Comparison of ENCODE assay signal across 34 cellular contexts in the genomic region with DNA sequence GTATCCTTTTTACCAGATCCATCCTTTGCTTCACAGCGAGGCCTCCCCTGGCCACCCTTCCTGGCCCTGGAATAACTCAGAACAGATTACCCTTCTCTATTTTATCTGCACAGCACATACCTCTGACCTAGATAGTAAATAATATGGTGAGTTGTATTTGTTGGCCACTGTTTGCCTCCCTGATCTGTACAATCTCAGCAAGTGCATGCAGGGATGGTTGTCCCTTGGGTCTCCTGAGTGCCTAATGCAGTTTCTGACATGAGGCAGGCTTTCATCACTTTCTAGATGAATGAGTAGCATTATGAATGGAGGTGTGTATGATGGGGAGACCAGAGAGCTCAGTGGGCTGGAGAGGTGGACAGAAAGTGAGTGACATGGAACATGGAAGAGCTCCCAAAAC.
"Had no signal": no experiment of that assay in that cellular context is flagged by ENCODE, and none has a peak within 500 bp of the region (broad histone marks: within the 10 kb centered on the region; RNA-seq: fewer than 3 reads in every experiment).

No MANE protein-coding gene starts in this region.

- H3K27me3 ChIP-seq: ascending aorta, cardiac muscle cell had no signal

- H3K27me3 Mint-ChIP-seq: activated B cell treated with CpG ODN at 0.5 μM for 24 hours; activated CD4-positive, alpha-beta memory T cell treated with anti-CD3 and anti-CD28 coated beads for 36 hours; activated CD4-positive, alpha-beta T cell treated with anti-CD3 and anti-CD28 coated beads for 36 hours; activated CD8-positive, alpha-beta T cell treated with anti-CD3 and anti-CD28 coated beads for 36 hours; activated naive CD4-positive, alpha-beta T cell treated with anti-CD3 and anti-CD28 coated beads, Interleukin-2, amount 50 U/mL, for 24 hours; activated naive CD8-positive, alpha-beta T cell; activated naive CD8-positive, alpha-beta T cell treated with anti-CD3 and anti-CD28 coated beads, Interleukin-2, amount 10 ng/mL, durations not matched to agents 7 days and 5 days; activated naive CD8-positive, alpha-beta T cell treated with anti-CD3 and anti-CD28 coated beads, Interleukin-2, amount 50 U/mL, for 24 hours; activated T-cell treated with anti-CD3 and anti-CD28 coated beads, Interleukin-2, amount 50 U/mL, for 24 hours; brain; central memory CD8-positive, alpha-beta T cell had no signal

- H3K4me3 ChIP-seq: ascending aorta, cardiac muscle cell had no signal

- H3K4me1 Mint-ChIP-seq: activated B cell treated with CpG ODN at 0.5 μM for 24 hours; activated CD4-positive, alpha-beta T cell treated with anti-CD3 and anti-CD28 coated beads for 36 hours; activated naive CD4-positive, alpha-beta T cell treated with anti-CD3 and anti-CD28 coated beads, Interleukin-2, amount 10 ng/mL, durations not matched to agents 7 days and 5 days; activated naive CD4-positive, alpha-beta T cell treated with anti-CD3 and anti-CD28 coated beads, Interleukin-2, amount 50 U/mL, for 24 hours; activated naive CD8-positive, alpha-beta T cell treated with anti-CD3 and anti-CD28 coated beads, Interleukin-2, amount 10 ng/mL, durations not matched to agents 7 days and 5 days; activated naive CD8-positive, alpha-beta T cell treated with anti-CD3 and anti-CD28 coated beads, Interleukin-2, amount 50 U/mL, for 24 hours; brain; central memory CD8-positive, alpha-beta T cell had no signal

- H3K36me3 ChIP-seq: ascending aorta, cardiac muscle cell had no signal

- H3K27ac Mint-ChIP-seq: activated B cell treated with CpG ODN at 0.5 μM for 24 hours; activated CD4-positive, alpha-beta memory T cell treated with anti-CD3 and anti-CD28 coated beads for 36 hours; activated CD4-positive, alpha-beta T cell treated with anti-CD3 and anti-CD28 coated beads for 36 hours; activated CD8-positive, alpha-beta T cell treated with anti-CD3 and anti-CD28 coated beads for 36 hours; activated naive CD4-positive, alpha-beta T cell treated with anti-CD3 and anti-CD28 coated beads, Interleukin-2, amount 10 ng/mL, durations not matched to agents 7 days and 5 days; activated naive CD4-positive, alpha-beta T cell treated with anti-CD3 and anti-CD28 coated beads, Interleukin-2, amount 50 U/mL, for 24 hours; activated naive CD8-positive, alpha-beta T cell; activated naive CD8-positive, alpha-beta T cell treated with anti-CD3 and anti-CD28 coated beads, Interleukin-2, amount 10 ng/mL, durations not matched to agents 7 days and 5 days; activated naive CD8-positive, alpha-beta T cell treated with anti-CD3 and anti-CD28 coated beads, Interleukin-2, amount 50 U/mL, for 24 hours; activated T-cell treated with anti-CD3 and anti-CD28 coated beads, Interleukin-2, amount 50 U/mL, for 24 hours; activated T-helper 2 cell treated with anti-CD3 and anti-CD28 coated beads, Interferon-gamma antibody, Interleukin-2, Interleukin-4, amounts not matched to agents 10 μg/mL and 5 μg/mL and 100 μg/mL, durations not matched to agents 14 hours and 24 hours and 36 hours; T-helper 2 cell treated with Interferon-gamma antibody and Interleukin-4, amounts not matched to agents 5 μg/mL and 100 μg/mL, for 36 hours had no signal

- H3K36me3 Mint-ChIP-seq: activated CD4-positive, alpha-beta memory T cell treated with anti-CD3 and anti-CD28 coated beads for 36 hours; activated naive CD4-positive, alpha-beta T cell treated with anti-CD3 and anti-CD28 coated beads, Interleukin-2, amount 10 ng/mL, durations not matched to agents 7 days and 5 days; activated naive CD4-positive, alpha-beta T cell treated with anti-CD3 and anti-CD28 coated beads, Interleukin-2, amount 50 U/mL, for 24 hours; activated naive CD8-positive, alpha-beta T cell; activated naive CD8-positive, alpha-beta T cell treated with anti-CD3 and anti-CD28 coated beads, Interleukin-2, amount 10 ng/mL, durations not matched to agents 7 days and 5 days; brain had no signal

- DNase-seq: activated B cell treated with CpG ODN at 0.5 μM for 24 hours; activated CD4-positive, alpha-beta memory T cell treated with anti-CD3 and anti-CD28 coated beads for 36 hours; activated CD4-positive, alpha-beta T cell treated with anti-CD3 and anti-CD28 coated beads for 36 hours; activated CD4-positive, alpha-beta T cell treated with anti-CD3 and anti-CD28 coated beads for 48 hours; activated CD4-positive, alpha-beta T cell treated with anti-CD3 and anti-CD28 coated beads, Interleukin-2, amount 50 U/mL, for 1 hour; activated CD4-positive, alpha-beta T cell treated with anti-CD3 and anti-CD28 coated beads, Interleukin-2, amount 50 U/mL, for 4 hours; activated CD4-positive, CD25-positive, alpha-beta regulatory T cell treated with anti-CD3 and anti-CD28 coated beads, Interleukin-2, amount 50 U/mL, for 72 hours; activated CD8-positive, alpha-beta memory T cell treated with anti-CD3 and anti-CD28 coated beads, Interleukin-2, amount 50 U/mL, for 48 hours; activated CD8-positive, alpha-beta T cell treated with anti-CD3 and anti-CD28 coated beads for 36 hours; activated effector memory CD4-positive, alpha-beta T cell treated with Interleukin-2 at 50 U/mL for 16 hours; activated gamma-delta T cell; activated naive CD4-positive, alpha-beta T cell treated with anti-CD3 and anti-CD28 coated beads, Interleukin-2, amount 10 ng/mL, durations not matched to agents 7 days and 5 days; activated naive CD4-positive, alpha-beta T cell treated with Interleukin-2 at 50 U/mL for 16 hours; activated naive CD8-positive, alpha-beta T cell treated with anti-CD3 and anti-CD28 coated beads, Interleukin-2, amount 10 ng/mL, durations not matched to agents 7 days and 5 days; activated naive CD8-positive, alpha-beta T cell treated with anti-CD3 and anti-CD28 coated beads, Interleukin-2, amount 50 U/mL, for 24 hours; activated T-cell treated with anti-CD3 and anti-CD28 coated beads, Interleukin-2, amount 50 U/mL, for 24 hours; activated T-cell treated with anti-CD3 and anti-CD28 coated beads, Interleukin-2, amount 50 U/mL, for 48 hours; amygdala; anterior cingulate cortex; caudate nucleus; cerebellar nuclear complex; T-helper 1 cell; T-helper 2 cell; T-helper 9 cell had no signal

- H3K27ac ChIP-seq: ascending aorta, cardiac muscle cell, VCaP had no signal

- H3K4me1 ChIP-seq: ascending aorta had no signal

- H3K4me3 Mint-ChIP-seq: activated B cell treated with CpG ODN at 0.5 μM for 24 hours; activated CD4-positive, alpha-beta memory T cell treated with anti-CD3 and anti-CD28 coated beads for 36 hours; activated CD4-positive, alpha-beta T cell treated with anti-CD3 and anti-CD28 coated beads for 36 hours; activated CD8-positive, alpha-beta T cell treated with anti-CD3 and anti-CD28 coated beads for 36 hours; activated naive CD4-positive, alpha-beta T cell treated with anti-CD3 and anti-CD28 coated beads, Interleukin-2, amount 10 ng/mL, durations not matched to agents 7 days and 5 days; activated naive CD4-positive, alpha-beta T cell treated with anti-CD3 and anti-CD28 coated beads, Interleukin-2, amount 50 U/mL, for 24 hours; activated naive CD8-positive, alpha-beta T cell; activated naive CD8-positive, alpha-beta T cell treated with anti-CD3 and anti-CD28 coated beads, Interleukin-2, amount 10 ng/mL, durations not matched to agents 7 days and 5 days; activated naive CD8-positive, alpha-beta T cell treated with anti-CD3 and anti-CD28 coated beads, Interleukin-2, amount 50 U/mL, for 24 hours; activated T-cell treated with anti-CD3 and anti-CD28 coated beads, Interleukin-2, amount 50 U/mL, for 24 hours; brain; central memory CD8-positive, alpha-beta T cell; T-helper 1 cell treated with Interleukin-12 subunit alpha and Interleukin-12 subunit beta and Interleukin-4 antibody, amounts not matched to agents 30 μg/mL and 1 μg/mL, for 36 hours; T-helper 2 cell treated with Interferon-gamma antibody and Interleukin-4, amounts not matched to agents 5 μg/mL and 100 μg/mL, for 36 hours had no signal

- H3K9me3 ChIP-seq: ascending aorta had no signal

- ATAC-seq: activated CD4-positive, alpha-beta T cell treated with anti-CD3 and anti-CD28 coated beads for 36 hours; activated CD8-positive, alpha-beta T cell treated with anti-CD3 and anti-CD28 coated beads for 36 hours; activated naive CD8-positive, alpha-beta T cell treated with anti-CD3 and anti-CD28 coated beads, Interleukin-2, amount 50 U/mL, for 24 hours had no signal
